22 cellular contexts compared by ENCODE assay signal in the genomic region with DNA sequence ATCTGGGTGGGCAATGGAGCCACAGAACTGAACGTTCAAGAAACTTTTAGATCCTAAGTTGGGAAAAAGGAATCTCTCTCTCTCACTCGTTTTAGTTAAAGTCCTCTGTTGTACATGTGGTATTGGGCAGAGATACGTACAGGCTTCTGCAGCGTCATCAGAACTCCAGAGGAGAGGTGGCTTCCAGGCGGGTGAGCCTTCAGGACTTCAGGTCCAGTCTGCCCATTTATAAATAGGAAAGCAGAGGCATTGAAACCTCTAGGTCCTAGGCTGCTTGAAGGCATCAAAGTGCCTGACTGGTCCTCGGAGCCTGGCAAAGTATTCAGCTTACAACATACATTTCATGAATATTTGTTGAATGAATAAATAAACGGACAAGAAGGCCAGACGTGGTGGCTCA. TPM values are rescaled to one million over a fixed set of nuclear protein-coding genes. Genes with fewer than 3 reads are reported as not detected.
DNase-seq lines count a peak whose midpoint lies in the region; ATAC-seq, FAIRE-seq and TF ChIP-seq lines count a peak whose summit lies in the region.
"Had no signal": no experiment of that assay in that cellular context is flagged by ENCODE, and none has a peak within 500 bp of the region (broad histone marks: within the 10 kb centered on the region; RNA-seq: fewer than 3 reads in every experiment).

No MANE protein-coding gene starts in this region.

- peak overlapping the region; percentile 41 for H4K91ac ChIP-seq in trophoblast cell (ENCODE audit: low read depth, low read length)

- peaks cover 12% of the 10 kb centered on the region for H3K79me1 ChIP-seq in trophoblast cell (ENCODE audit: low read length)

- H3K4me1 ChIP-seq in OCI-LY3 (ENCODE audit: low read length) (peaks cover 93% of the 10 kb centered on the region), trophoblast cell (ENCODE audit: control insufficient read depth in 1 of 2, insufficient read depth in 2 of 2, low read length in 2 of 2) (peaks cover 19 to 20% of the 10 kb centered on the region in 2 experiments), HepG2 (ENCODE audit: insufficient read depth, low read length) (no peaks in the 10 kb centered on the region)
- H3K4me1 ChIP-seq: A549, HAP-1 had no signal

- H4K12ac ChIP-seq in trophoblast cell (ENCODE audit: low read depth, low read length): no peak overlapping the region

- no peak overlapping the region for H3K27ac ChIP-seq in OCI-LY3 (ENCODE audit: low read length)
- no peak overlapping the region for H3K27ac ChIP-seq in trophoblast cell (ENCODE audit: low read depth, low read length)
- no peak overlapping the region for H3K27ac ChIP-seq in HepG2 (ENCODE audit: extremely low read length, insufficient read depth, low read length)
- H3K27ac ChIP-seq: A549 had no signal

- BruUV-seq in HepG2 (replicated peaks; lab: Mats Ljungman, UMichigan): no TSS peak

- peaks cover 5% of the 10 kb centered on the region for H3K4me1 Mint-ChIP-seq in activated T-cell treated with anti-CD3 and anti-CD28 coated beads, Interleukin-2, amount 50 U/mL, for 72 hours (ENCODE audit: low read depth)

- H3K4me2 ChIP-seq in OCI-LY3 (ENCODE audit: low read length) (peak overlapping the region; percentile 16; the same call in 1 of the 2 replicates), trophoblast cell (ENCODE audit: low read length) (no peak overlapping the region), HepG2 (ENCODE audit: low read depth, low read length) (no peak overlapping the region)
- H3K4me2 ChIP-seq: A549, SK-N-SH had no signal

- no peak for ATAC-seq in activated T-cell treated with anti-CD3 and anti-CD28 coated beads, Interleukin-2, amount 50 U/mL, for 72 hours (replicated peaks in 1 of 2)
- no peak for ATAC-seq in HepG2
- ATAC-seq: A549, T-cell had no signal

- H3K27me3 ChIP-seq in OCI-LY3 (ENCODE audit: low read depth, low read length) (no peaks in the 10 kb centered on the region), trophoblast cell (ENCODE audit: insufficient read depth, low read length) (no peaks in the 10 kb centered on the region), HepG2 (ENCODE audit: control insufficient read depth in 1 of 2, insufficient read depth in 2 of 2, low read length in 2 of 2) (peaks cover 10 to 74% of the 10 kb centered on the region in 2 experiments)
- H3K27me3 ChIP-seq: Peyer's patch had no signal

- TF ChIP-seq RAD21 in HepG2 (CRISPR knock-in tag; IDR thresholded peaks at IDR 0.05): no peak

- CTCF ChIA-PET in HepG2 (lab: Yijun Ruan, JAX; ENCODE audit: low intra/inter-chr PET ratio, low total read pairs): no interaction called here

- H3K36me3 ChIP-seq in OCI-LY3 (replicated peaks; ENCODE audit: low read depth, low read length) (no peaks in the 10 kb centered on the region), trophoblast cell (ENCODE audit: control insufficient read depth in 1 of 2, insufficient read depth in 2 of 2, low read length in 2 of 2) (no peaks in the 10 kb centered on the region), HepG2 (replicated peaks in 1 of 2; ENCODE audit: control insufficient read depth in 1 of 2, insufficient read depth in 2 of 2, low read length in 2 of 2) (no peaks in the 10 kb centered on the region)
- H3K36me3 ChIP-seq: HAP-1, Peyer's patch had no signal

- no peak overlapping the region for H3K14ac ChIP-seq in trophoblast cell (ENCODE audit: low read length)

- H3K23ac ChIP-seq in trophoblast cell (ENCODE audit: low read length): no peak overlapping the region

- H2BK5ac ChIP-seq in trophoblast cell (ENCODE audit: low read depth, low read length, poor library complexity): no peak overlapping the region

- no peak overlapping the region for H3K18ac ChIP-seq in trophoblast cell (ENCODE audit: low read length)

- H3K4ac ChIP-seq in trophoblast cell (ENCODE audit: low read depth, low read length): no peak overlapping the region

- H3K4me3 Mint-ChIP-seq in activated T-cell treated with anti-CD3 and anti-CD28 coated beads, Interleukin-2, amount 50 U/mL, for 72 hours: no peak overlapping the region
- H3K4me3 Mint-ChIP-seq: CD14-positive monocyte, T-cell had no signal

- no CpG with 5 or more reads among the region's 8 CpGs for WGBS in trophoblast cell (ENCODE audit: extremely low coverage, insufficient coverage, insufficient read length)
- 12% methylated on average over 8 of the region's 8 CpGs for WGBS in HepG2 (ENCODE audit: low lambda C conversion rate)

- POLR2A ChIA-PET in HepG2 (lab: Yijun Ruan, JAX): no interaction called here

- H4K20me1 ChIP-seq in OCI-LY3 (ENCODE audit: insufficient read depth, low read length) (no peaks in the 10 kb centered on the region), HepG2 (ENCODE audit: insufficient read depth, low read length) (no peaks in the 10 kb centered on the region)

- no peak overlapping the region for H3K27ac Mint-ChIP-seq in activated T-cell treated with anti-CD3 and anti-CD28 coated beads, Interleukin-2, amount 50 U/mL, for 72 hours
- H3K27ac Mint-ChIP-seq: CD14-positive monocyte, T-cell had no signal

- H3K9me3 Mint-ChIP-seq in activated T-cell treated with anti-CD3 and anti-CD28 coated beads, Interleukin-2, amount 50 U/mL, for 72 hours: no peaks in the 10 kb centered on the region
- H3K9me3 Mint-ChIP-seq: T-cell had no signal

- no peaks in the 10 kb centered on the region for H3K36me3 Mint-ChIP-seq in activated T-cell treated with anti-CD3 and anti-CD28 coated beads, Interleukin-2, amount 50 U/mL, for 72 hours (ENCODE audit: insufficient read depth in 2 of 2)
- H3K36me3 Mint-ChIP-seq: CD14-positive monocyte, T-cell had no signal

- intact Hi-C loops in HepG2 (cut with micrococcal nuclease; ENCODE audit: unreplicated experiment): no loop called here

- no peak overlapping the region for H2AFZ ChIP-seq in OCI-LY3 (ENCODE audit: low read depth, low read length)
- H2AFZ ChIP-seq in trophoblast cell (ENCODE audit: insufficient read depth, low read length, poor library complexity): no peak overlapping the region
- H2AFZ ChIP-seq in HepG2 (ENCODE audit: low read length): no peak overlapping the region

- no peak for TF ChIP-seq CTCF in OCI-LY3 (IDR thresholded peaks at IDR 0.05; ENCODE audit: low read depth, low read length)
- no peak for TF ChIP-seq CTCF in HepG2 (CRISPR knock-in tag; IDR thresholded peaks at IDR 0.05)

- H3K9ac ChIP-seq in OCI-LY3 (ENCODE audit: low read length) (no peak overlapping the region), trophoblast cell (ENCODE audit: low read length) (no peak overlapping the region), HepG2 (ENCODE audit: insufficient read depth, low read depth, low read length) (no peak overlapping the region)
- H3K9ac ChIP-seq: SK-N-SH had no signal

- H4K8ac ChIP-seq in trophoblast cell (ENCODE audit: low read depth, low read length): no peak overlapping the region

- H3K79me2 ChIP-seq in OCI-LY3 (ENCODE audit: low read length) (no peaks in the 10 kb centered on the region), trophoblast cell (ENCODE audit: control insufficient read depth, insufficient read depth, low read length, poor library complexity) (no peaks in the 10 kb centered on the region), HepG2 (ENCODE audit: insufficient read depth, low read length) (no peaks in the 10 kb centered on the region)

- H3K4me3 ChIP-seq in OCI-LY3 (ENCODE audit: low read length) (no peak overlapping the region), trophoblast cell (ENCODE audit: low read depth, low read length) (no peak overlapping the region), HepG2 (replicated peaks in 1 of 3; ENCODE audit: insufficient read depth in 1 of 3, low read depth in 2 of 3, low read length in 3 of 3) (no peak overlapping the region)
- H3K4me3 ChIP-seq: A549, HAP-1 had no signal

- H2BK120ac ChIP-seq in trophoblast cell (ENCODE audit: insufficient read depth, low read length, poor library complexity): no peak overlapping the region

- no peaks in the 10 kb centered on the region for H3K9me3 ChIP-seq in OCI-LY3 (ENCODE audit: insufficient read depth, low read length)
- H3K9me3 ChIP-seq in trophoblast cell (ENCODE audit: insufficient read depth, low read depth, low read length): no peaks in the 10 kb centered on the region
- no peaks in the 10 kb centered on the region for H3K9me3 ChIP-seq in HepG2 (ENCODE audit: low read length)
- H3K9me3 ChIP-seq: A549, HAP-1, Peyer's patch, SK-N-SH had no signal

- H2AK5ac ChIP-seq in trophoblast cell (ENCODE audit: low read length): no peak overlapping the region

- no peak for TF ChIP-seq POLR2A in GM12891 (IDR thresholded peaks at IDR 0.05; ENCODE audit: low read depth, low read length)
- TF ChIP-seq POLR2A in HepG2 (IDR thresholded peaks at IDR 0.05; ENCODE audit: insufficient read depth in 1 of 2, low read depth in 2 of 2, low read length in 2 of 2): no peak

- peak overlapping the region; percentile 56 for H2BK12ac ChIP-seq in trophoblast cell (ENCODE audit: low read length)

- in situ Hi-C loops in HepG2 (cut with HindIII; ENCODE audit: extremely low pct_ligation_motif_present, low pct_unique_long_range_greater_than_20kb): no loop called here

- H3K27me3 Mint-ChIP-seq in activated T-cell treated with anti-CD3 and anti-CD28 coated beads, Interleukin-2, amount 50 U/mL, for 72 hours (ENCODE audit: low read depth): no peaks in the 10 kb centered on the region

- peak; percentile 74 for FAIRE-seq in GM12891 (lab: Jason Lieb, UNC)
- FAIRE-seq in HepG2 (lab: Jason Lieb, UNC): no peak

- DNase-seq in EH (ENCODE audit: low read depth) (peak; percentile 37), GM12891 (ENCODE audit: insufficient read length, low spot score) (no peak), trophoblast cell (peak; percentile 27 to 66), HepG2 (ENCODE audit: low spot score) (no peak), SIG-M5 (lab: John Stamatoyannopoulos, UW) (no peak)
- no peak for DNase-seq in stimulated activated CD4-positive, alpha-beta T cell treated with anti-CD3 and anti-CD28 coated beads, Interleukin-4, amount 100 ng/mL, for 4 hours
- DNase-seq in activated T-cell treated with anti-CD3 and anti-CD28 coated beads, Interleukin-2, amount 50 U/mL, for 72 hours: no peak
- DNase-seq: NCI-H1417 treated with DMSO at 0.1 percent for 48 hours, NCI-H2029, NCI-H2171, NCI-H446 treated with DMSO at 0.1 percent for 48 hours, NCI-H82, Right ventricle myocardium superior, SK-N-SH, T-cell had no signal

- TF ChIP-seq EP300 in HepG2 (IDR thresholded peaks at IDR 0.05; ENCODE audit: low read depth in 2 of 2, low read length in 2 of 2) (no peak), HepG2 (CRISPR knock-in tag; IDR thresholded peaks at IDR 0.05; ENCODE audit: borderline replicate concordance) (no peak)

RNA-seq across cellular contexts. Expression of a gene that starts 8.1 kb away (rescaled TPM):
- polyA plus RNA-seq in GM12891 (2012; ENCODE audit: low read depth, missing spikeins): 125 TPM
- polyA plus RNA-seq in trophoblast cell (2013): not detected in 2 replicates
- not detected for total RNA-seq in activated T-cell treated with anti-CD3 and anti-CD28 coated beads, Interleukin-2, amount 50 U/mL, for 72 hours
- not detected in 2 replicates for total RNA-seq in HepG2 (2016; rRNA removed; fragmentation: Illumina TruSeq; extraction: Trizol)
- total RNA-seq in HepG2 (2016; cell fraction: cytosol; rRNA removed; fragmentation: Illumina TruSeq; extraction: Trizol; ENCODE audit: low read depth): not detected in 2 replicates
- total RNA-seq in HepG2 (2016; cell fraction: insoluble cytoplasmic fraction; rRNA removed; fragmentation: Illumina TruSeq; extraction: Trizol): not detected in 2 replicates
- not detected in 2 replicates for total RNA-seq in HepG2 (2016; cell fraction: membrane; rRNA removed; fragmentation: Illumina TruSeq; extraction: Trizol)
- not detected in 2 replicates for total RNA-seq in HepG2 (2016; cell fraction: nucleus; rRNA removed; fragmentation: Illumina TruSeq; extraction: Trizol)
- polyA plus RNA-seq in HepG2 (2011; rRNA removed): not detected in 2 replicates
- not detected in 2 replicates for polyA plus RNA-seq in HepG2 (2011; cell fraction: cytosol; rRNA removed)
- not detected in 2 replicates for polyA plus RNA-seq in HepG2 (2011; cell fraction: nucleus; rRNA removed)
- polyA plus RNA-seq in HepG2 (2012): not detected in 2 replicates
- not detected in 2 replicates for polyA plus RNA-seq in HepG2 (2016; cell fraction: cytosol; fragmentation: Illumina TruSeq; extraction: Trizol; ENCODE audit: low read depth)
- not detected in 2 replicates for polyA plus RNA-seq in HepG2 (2016; cell fraction: insoluble cytoplasmic fraction; fragmentation: Illumina TruSeq; extraction: Trizol; ENCODE audit: low read depth)
- not detected in 2 replicates for polyA plus RNA-seq in HepG2 (2016; cell fraction: membrane; fragmentation: Illumina TruSeq; extraction: Trizol; ENCODE audit: low read depth)
- not detected in 2 replicates for polyA plus RNA-seq in HepG2 (2016; cell fraction: nucleus; fragmentation: Illumina TruSeq; extraction: Trizol; ENCODE audit: insufficient read depth, low read depth)
- 0.09 TPM in 1 of 2 replicates, not detected in the other for polyA minus RNA-seq in HepG2 (2011; rRNA and poly(A)+ RNA removed; ENCODE audit: low replicate concordance)
- polyA minus RNA-seq in HepG2 (2011; cell fraction: cytosol; rRNA and poly(A)+ RNA removed): not detected in 2 replicates
- not detected in 2 replicates for polyA minus RNA-seq in HepG2 (2011; cell fraction: nucleus; rRNA and poly(A)+ RNA removed)
- total RNA-seq: Daoy, HT1080, Right ventricle myocardium superior had no signal
- polyA plus RNA-seq: A549, SK-N-SH had no signal

Comparison
In these comparisons a context has a peak if more than half of its experiments do, and no peak if none do; other contexts are left out.
1. DNase-seq: peak in EH (single experiment) and trophoblast cell (2 of 2); none in GM12891 (single experiment), stimulated activated CD4-positive, alpha-beta T cell treated with anti-CD3 and anti-CD28 coated beads, Interleukin-4, amount 100 ng/mL, for 4 hours (0 of 2), activated T-cell treated with anti-CD3 and anti-CD28 coated beads, Interleukin-2, amount 50 U/mL, for 72 hours (0 of 2), HepG2 (single experiment) and SIG-M5 (single experiment).